Comparison of ENCODE assay signal across 8 cellular contexts in genomic region chr2:61536086-61536722, GRCh38. TPM values are rescaled to one million over a fixed set of nuclear protein-coding genes. Genes with fewer than 3 reads are reported as not detected.
DNase-seq lines count a peak whose midpoint lies in the region; ATAC-seq lines count a peak whose summit lies in the region.

No MANE protein-coding gene starts in this region.

- peaks cover 39% of the 10 kb centered on the region for H3K36me3 Mint-ChIP-seq in stimulated activated naive CD8-positive, alpha-beta T cell treated with anti-CD3 and anti-CD28 coated beads, Interleukin-15, Interleukin-2, amounts not matched to agents 100 ng/mL and 50 ng/mL, for 24 hours (ENCODE audit: low read depth)
- peaks cover 48% of the 10 kb centered on the region for H3K36me3 Mint-ChIP-seq in effector memory CD8-positive, alpha-beta T cell (ENCODE audit: insufficient read depth)
- H3K36me3 Mint-ChIP-seq in naive B cell = peaks cover 0 to 8% of the 10 kb centered on the region in 2 donors

- no peaks in the 10 kb centered on the region for H3K27me3 ChIP-seq in SJSA1 (replicated peaks)

- peaks cover 20% of the 10 kb centered on the region for H3K36me3 ChIP-seq in SJSA1

- H3K27ac ChIP-seq in SJSA1 = peak overlapping the region; percentile 1; the same call in 1 of the 2 replicates

- H3K4me1 ChIP-seq in SJSA1 (replicated peaks) = peaks cover 16% of the 10 kb centered on the region

- peak overlapping the region; percentile 43 for H3K4me3 ChIP-seq in SJSA1

- H3K27ac Mint-ChIP-seq in stimulated activated naive CD8-positive, alpha-beta T cell treated with anti-CD3 and anti-CD28 coated beads, Interleukin-15, Interleukin-2, amounts not matched to agents 100 ng/mL and 50 ng/mL, for 24 hours = peak overlapping the region; percentile 99
- H3K27ac Mint-ChIP-seq in effector memory CD8-positive, alpha-beta T cell = peak overlapping the region; percentile 93 to 100
- H3K27ac Mint-ChIP-seq in naive B cell = peak overlapping the region; percentile 92 to 100 (median 97)

- H3K27me3 Mint-ChIP-seq in stimulated activated naive CD8-positive, alpha-beta T cell treated with anti-CD3 and anti-CD28 coated beads, Interleukin-15, Interleukin-2, amounts not matched to agents 100 ng/mL and 50 ng/mL, for 24 hours = no peaks in the 10 kb centered on the region
- H3K27me3 Mint-ChIP-seq in effector memory CD8-positive, alpha-beta T cell = no peaks in the 10 kb centered on the region
- H3K27me3 Mint-ChIP-seq in naive B cell = no peaks in the 10 kb centered on the region

- DNase-seq in stimulated activated naive CD8-positive, alpha-beta T cell treated with anti-CD3 and anti-CD28 coated beads, Interleukin-15, Interleukin-2, amounts not matched to agents 100 U/mL and 50 U/mL, for 24 hours = no peak
- DNase-seq in SJSA1 (ENCODE audit: low read depth in 1 of 2, low spot score in 2 of 2) (no peak), naive B cell (no peak), NCI-H1694 treated with DMSO at 0.1 percent for 48 hours (lab: John Stamatoyannopoulos, UW) (no peak), hippocampal formation (lab: John Stamatoyannopoulos, UW) (no peak)
- DNase-seq in effector memory CD8-positive, alpha-beta T cell = peak in 2 of 3 experiments; percentile 1 to 4

- no peaks in the 10 kb centered on the region for H3K9me3 ChIP-seq in SJSA1 (replicated peaks)

- H3K9me3 Mint-ChIP-seq in stimulated activated naive CD8-positive, alpha-beta T cell treated with anti-CD3 and anti-CD28 coated beads, Interleukin-15, Interleukin-2, amounts not matched to agents 100 ng/mL and 50 ng/mL, for 24 hours = no peaks in the 10 kb centered on the region
- no peaks in the 10 kb centered on the region for H3K9me3 Mint-ChIP-seq in effector memory CD8-positive, alpha-beta T cell
- no peaks in the 10 kb centered on the region for H3K9me3 Mint-ChIP-seq in naive B cell

- H3K4me3 Mint-ChIP-seq in stimulated activated naive CD8-positive, alpha-beta T cell treated with anti-CD3 and anti-CD28 coated beads, Interleukin-15, Interleukin-2, amounts not matched to agents 100 ng/mL and 50 ng/mL, for 24 hours = peak overlapping the region; percentile 95
- peak overlapping the region; percentile 92 to 97 for H3K4me3 Mint-ChIP-seq in effector memory CD8-positive, alpha-beta T cell
- H3K4me3 Mint-ChIP-seq in naive B cell = peak overlapping the region; percentile 87 to 99 (median 95)

- no peak for ATAC-seq in stimulated activated naive CD8-positive, alpha-beta T cell treated with anti-CD3 and anti-CD28 coated beads, Interleukin-15, Interleukin-2, amounts not matched to agents 100 U/mL and 50 U/mL, for 24 hours
- no peak for ATAC-seq in effector memory CD8-positive, alpha-beta T cell (replicated peaks)
- no peak for ATAC-seq in naive B cell (ENCODE audit: low read depth in 2 of 2)
- no peak for ATAC-seq in GM19324 (IDR thresholded peaks at IDR 0.05; ENCODE audit: low FRiP score, unreplicated experiment)

- peaks cover 64% of the 10 kb centered on the region for H3K4me1 Mint-ChIP-seq in stimulated activated naive CD8-positive, alpha-beta T cell treated with anti-CD3 and anti-CD28 coated beads, Interleukin-15, Interleukin-2, amounts not matched to agents 100 ng/mL and 50 ng/mL, for 24 hours (ENCODE audit: low read depth)
- H3K4me1 Mint-ChIP-seq in effector memory CD8-positive, alpha-beta T cell (ENCODE audit: low read depth in 2 of 2) = peaks cover 28 to 52% of the 10 kb centered on the region in 2 donors
- peaks cover 20 to 35% (median 30%) of the 10 kb centered on the region in 3 donors for H3K4me1 Mint-ChIP-seq in naive B cell

RNA-seq across cellular contexts. Expression of gene XPO1, which starts 2.0 kb away (rescaled TPM):
- total RNA-seq in SJSA1 (2014; rRNA removed; shearing (Covaris generic)) = 179 and 241 TPM in 2 replicates
- polyA plus RNA-seq in naive B cell (ENCODE audit: low read depth in 6 of 6) = 10 to 100 TPM; 32.3 to 54.2 (median 42.3) TPM

Comparison
In these comparisons a context has a peak if more than half of its experiments do, and no peak if none do; other contexts are left out.
1. DNase-seq: peak in effector memory CD8-positive, alpha-beta T cell (2 of 3); none in stimulated activated naive CD8-positive, alpha-beta T cell treated with anti-CD3 and anti-CD28 coated beads, Interleukin-15, Interleukin-2, amounts not matched to agents 100 U/mL and 50 U/mL, for 24 hours (single experiment), SJSA1 (0 of 2), naive B cell (single experiment), NCI-H1694 treated with DMSO at 0.1 percent for 48 hours (single experiment) and hippocampal formation (0 of 2).
2. Peak in every context shown above with its lines, with median percentiles within 50 percentile points of each other: H3K27ac Mint-ChIP-seq and H3K4me3 Mint-ChIP-seq.